Comparison of ENCODE assay signal across 23 cellular contexts in the genomic region with DNA sequence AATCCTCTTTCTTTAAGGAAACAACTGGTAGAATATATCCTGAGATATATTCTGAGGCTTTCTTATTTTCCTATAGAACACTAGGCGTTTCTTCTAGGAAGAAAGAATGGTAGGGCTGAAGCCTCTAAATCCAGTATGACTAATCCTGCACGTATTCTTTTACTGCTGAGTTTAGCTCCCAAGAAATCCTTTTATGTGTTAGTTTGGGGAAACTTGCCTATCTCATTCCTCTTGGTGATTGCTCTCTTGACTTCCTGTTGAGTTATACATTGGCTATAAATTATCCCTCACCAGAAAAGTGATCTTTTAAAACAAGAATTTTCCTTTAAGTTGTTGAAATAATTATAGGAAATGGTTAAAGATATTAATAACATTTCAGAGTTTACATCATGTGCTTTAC.
DNase-seq lines count a peak whose midpoint lies in the region; ATAC-seq and TF ChIP-seq lines count a peak whose summit lies in the region.
"Had no signal": no experiment of that assay in that cellular context is flagged by ENCODE, and none has a peak within 500 bp of the region (broad histone marks: within the 10 kb centered on the region; RNA-seq: fewer than 3 reads in every experiment).

No MANE protein-coding gene starts in this region.

- in situ Hi-C loops in astrocyte of the spinal cord (cut with HindIII; ENCODE audit: low sequenced_read_pairs) = no loop called here

- H3K27me3 Mint-ChIP-seq in nephron progenitor cell (ENCODE audit: low read depth, poor library complexity) = no peaks in the 10 kb centered on the region

- peaks cover 5% of the 10 kb centered on the region for H3K36me3 Mint-ChIP-seq in nephron progenitor cell (ENCODE audit: low read depth)
- H3K36me3 Mint-ChIP-seq: CD8-positive, alpha-beta T cell had no signal

- peak overlapping the region; percentile 83 for H3K27ac Mint-ChIP-seq in nephron progenitor cell
- H3K27ac Mint-ChIP-seq: CD8-positive, alpha-beta T cell; HFFc6 had no signal

- peaks cover 14% of the 10 kb centered on the region for H3K9me3 Mint-ChIP-seq in nephron progenitor cell

- H3K4me3 ChIP-seq in astrocyte of the spinal cord (ENCODE audit: low read depth, low read length) = no peak overlapping the region
- H3K4me3 ChIP-seq: K562 had no signal

- ATAC-seq in HG03342 (IDR thresholded peaks at IDR 0.05; ENCODE audit: unreplicated experiment) = no peak
- no peak for ATAC-seq in HG03159 (IDR thresholded peaks at IDR 0.05; ENCODE audit: unreplicated experiment)
- ATAC-seq: CD8-positive, alpha-beta T cell; HepG2; K562 had no signal

- H3K4me1 Mint-ChIP-seq in nephron progenitor cell = peaks cover 62% of the 10 kb centered on the region

- peak; percentile 52 for DNase-seq in A172 (ENCODE audit: low spot score)
- peak; percentile 40 for DNase-seq in M059J (ENCODE audit: low read depth)
- DNase-seq in astrocyte of the spinal cord (ENCODE audit: low read depth, low spot score) = peak; percentile 49
- DNase-seq in nephron progenitor cell = no peak
- DNase-seq in NCI-H524 (lab: John Stamatoyannopoulos, UW) = no peak
- no peak for DNase-seq in germinal center (ENCODE audit: low spot score)
- DNase-seq: AML-193; C1 segment of cervical spinal cord; Calu3; CD8-positive, alpha-beta T cell; DMS153; H7; HFFc6; NCI-H1105; NCI-H2081; NCI-H2171; NCI-H526 treated with DMSO at 0.1 percent for 48 hours; OCI-M1; Right ventricle myocardium superior had no signal

- TF ChIP-seq CTCF in astrocyte of the spinal cord (IDR thresholded peaks at IDR 0.05; ENCODE audit: low read depth, low read length) (no peak), nephron progenitor cell (IDR thresholded peaks at IDR 0.05) (no peak)

- no peak overlapping the region for H3K4me3 Mint-ChIP-seq in nephron progenitor cell
- H3K4me3 Mint-ChIP-seq: CD8-positive, alpha-beta T cell; HFFc6 had no signal

Comparison
In these comparisons a context has a peak if more than half of its experiments do, and no peak if none do; other contexts are left out.
1. DNase-seq: peak in A172 (single experiment), M059J (single experiment) and astrocyte of the spinal cord (single experiment); none in nephron progenitor cell (single experiment), NCI-H524 (0 of 2) and germinal center (single experiment).